ENCODE assay signal across 1 cellular context in the genomic region with DNA sequence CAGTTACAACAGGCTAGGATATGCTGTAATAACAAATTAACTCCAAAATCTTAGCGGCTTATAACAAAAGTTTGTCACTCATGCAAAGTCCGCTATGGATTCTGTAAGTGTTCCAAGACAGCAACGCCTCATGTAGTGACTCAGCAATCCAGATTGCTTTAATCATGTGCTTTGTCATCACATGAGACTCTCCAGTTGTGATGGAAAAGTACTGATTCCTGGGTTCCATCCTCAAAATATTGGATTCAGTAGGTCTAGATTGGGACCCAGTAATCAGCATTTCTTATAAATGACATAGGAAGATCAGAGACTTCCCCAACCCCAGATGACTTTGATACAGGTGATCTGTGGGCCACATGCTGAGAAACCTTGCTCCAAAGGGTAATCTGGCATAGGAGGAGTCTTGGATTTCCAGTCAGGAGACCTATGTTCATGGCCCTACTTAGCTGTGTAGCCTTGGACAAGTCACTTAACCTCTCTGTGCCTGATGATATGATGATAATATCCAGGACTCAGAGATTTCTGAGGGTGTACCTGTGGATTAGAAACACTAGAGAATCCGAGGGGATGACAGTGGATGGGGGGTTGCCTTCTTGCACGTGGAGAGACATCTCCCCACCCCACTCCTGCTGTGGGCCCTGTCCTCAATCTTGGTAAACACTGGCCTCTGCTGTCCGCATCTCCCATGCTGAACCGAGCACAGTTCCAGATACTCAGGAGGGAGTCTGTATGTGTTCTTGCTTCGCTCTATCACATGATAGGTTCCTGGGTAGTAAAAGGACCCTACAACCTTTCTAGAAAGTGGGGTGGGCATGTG.
TF ChIP-seq lines count a peak whose summit lies in the region.

No MANE protein-coding gene starts in this region.

TF ChIP-seq in K562, 482 proteins besides CTCF, POLR2A, EP300 and RAD21 (continued from another document and continues in another):
- TF ChIP-seq, protein P1, sequence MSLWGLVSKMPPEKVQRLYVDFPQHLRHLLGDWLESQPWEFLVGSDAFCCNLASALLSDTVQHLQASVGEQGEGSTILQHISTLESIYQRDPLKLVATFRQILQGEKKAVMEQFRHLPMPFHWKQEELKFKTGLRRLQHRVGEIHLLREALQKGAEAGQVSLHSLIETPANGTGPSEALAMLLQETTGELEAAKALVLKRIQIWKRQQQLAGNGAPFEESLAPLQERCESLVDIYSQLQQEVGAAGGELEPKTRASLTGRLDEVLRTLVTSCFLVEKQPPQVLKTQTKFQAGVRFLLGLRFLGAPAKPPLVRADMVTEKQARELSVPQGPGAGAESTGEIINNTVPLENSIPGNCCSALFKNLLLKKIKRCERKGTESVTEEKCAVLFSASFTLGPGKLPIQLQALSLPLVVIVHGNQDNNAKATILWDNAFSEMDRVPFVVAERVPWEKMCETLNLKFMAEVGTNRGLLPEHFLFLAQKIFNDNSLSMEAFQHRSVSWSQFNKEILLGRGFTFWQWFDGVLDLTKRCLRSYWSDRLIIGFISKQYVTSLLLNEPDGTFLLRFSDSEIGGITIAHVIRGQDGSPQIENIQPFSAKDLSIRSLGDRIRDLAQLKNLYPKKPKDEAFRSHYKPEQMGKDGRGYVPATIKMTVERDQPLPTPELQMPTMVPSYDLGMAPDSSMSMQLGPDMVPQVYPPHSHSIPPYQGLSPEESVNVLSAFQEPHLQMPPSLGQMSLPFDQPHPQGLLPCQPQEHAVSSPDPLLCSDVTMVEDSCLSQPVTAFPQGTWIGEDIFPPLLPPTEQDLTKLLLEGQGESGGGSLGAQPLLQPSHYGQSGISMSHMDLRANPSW (CRISPR knock-in tag; IDR thresholded peaks at IDR 0.05), result no peak
- TF ChIP-seq NCOA1 (IDR thresholded peaks at IDR 0.05; ENCODE audit: low read depth), result no peak
- no peak for TF ChIP-seq NFRKB (IDR thresholded peaks at IDR 0.05; ENCODE audit: low read depth)
- no peak for TF ChIP-seq LARP7 (IDR thresholded peaks at IDR 0.05)
- peak; percentile 42 for TF ChIP-seq MEIS2 (IDR thresholded peaks at IDR 0.05; ENCODE audit: partially characterized antibody)
- peak in 1 of 2 experiments; percentile 72; a peak in 2 of 4 replicates for TF ChIP-seq TRIM24 (IDR thresholded peaks at IDR 0.05)
- TF ChIP-seq PTTG1 (tag; IDR thresholded peaks at IDR 0.05; ENCODE audit: low read depth), result no peak
- no peak for TF ChIP-seq ZNF75A (CRISPR knock-in tag; IDR thresholded peaks at IDR 0.05)
- no peak for TF ChIP-seq TSC22D4 (tag; IDR thresholded peaks at IDR 0.05)
- TF ChIP-seq EWSR1 (IDR thresholded peaks at IDR 0.05; ENCODE audit: borderline replicate concordance, low read depth, partially characterized antibody), result no peak
- TF ChIP-seq, protein P2, sequence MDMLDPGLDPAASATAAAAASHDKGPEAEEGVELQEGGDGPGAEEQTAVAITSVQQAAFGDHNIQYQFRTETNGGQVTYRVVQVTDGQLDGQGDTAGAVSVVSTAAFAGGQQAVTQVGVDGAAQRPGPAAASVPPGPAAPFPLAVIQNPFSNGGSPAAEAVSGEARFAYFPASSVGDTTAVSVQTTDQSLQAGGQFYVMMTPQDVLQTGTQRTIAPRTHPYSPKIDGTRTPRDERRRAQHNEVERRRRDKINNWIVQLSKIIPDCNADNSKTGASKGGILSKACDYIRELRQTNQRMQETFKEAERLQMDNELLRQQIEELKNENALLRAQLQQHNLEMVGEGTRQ (CRISPR knock-in tag; IDR thresholded peaks at IDR 0.05), result peak; percentile 42; the same call in 1 of the 2 replicates
- TF ChIP-seq BCOR (IDR thresholded peaks at IDR 0.05), result peak; percentile 91; the same call in 1 of the 2 replicates
- TF ChIP-seq DMBX1 (CRISPR knock-in tag; IDR thresholded peaks at IDR 0.05; ENCODE audit: borderline replicate concordance), result no peak
- no peak for TF ChIP-seq BRD9 (IDR thresholded peaks at IDR 0.05; ENCODE audit: low read depth, partially characterized antibody)
- TF ChIP-seq, protein P3, sequence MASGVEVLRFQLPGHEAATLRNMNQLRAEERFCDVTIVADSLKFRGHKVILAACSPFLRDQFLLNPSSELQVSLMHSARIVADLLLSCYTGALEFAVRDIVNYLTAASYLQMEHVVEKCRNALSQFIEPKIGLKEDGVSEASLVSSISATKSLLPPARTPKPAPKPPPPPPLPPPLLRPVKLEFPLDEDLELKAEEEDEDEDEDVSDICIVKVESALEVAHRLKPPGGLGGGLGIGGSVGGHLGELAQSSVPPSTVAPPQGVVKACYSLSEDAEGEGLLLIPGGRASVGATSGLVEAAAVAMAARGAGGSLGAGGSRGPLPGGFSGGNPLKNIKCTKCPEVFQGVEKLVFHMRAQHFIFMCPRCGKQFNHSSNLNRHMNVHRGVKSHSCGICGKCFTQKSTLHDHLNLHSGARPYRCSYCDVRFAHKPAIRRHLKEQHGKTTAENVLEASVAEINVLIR (CRISPR knock-in tag; IDR thresholded peaks at IDR 0.05), result no peak
- TF ChIP-seq ZNF316 (IDR thresholded peaks at IDR 0.05), result peak; percentile 95
- TF ChIP-seq, protein P4, sequence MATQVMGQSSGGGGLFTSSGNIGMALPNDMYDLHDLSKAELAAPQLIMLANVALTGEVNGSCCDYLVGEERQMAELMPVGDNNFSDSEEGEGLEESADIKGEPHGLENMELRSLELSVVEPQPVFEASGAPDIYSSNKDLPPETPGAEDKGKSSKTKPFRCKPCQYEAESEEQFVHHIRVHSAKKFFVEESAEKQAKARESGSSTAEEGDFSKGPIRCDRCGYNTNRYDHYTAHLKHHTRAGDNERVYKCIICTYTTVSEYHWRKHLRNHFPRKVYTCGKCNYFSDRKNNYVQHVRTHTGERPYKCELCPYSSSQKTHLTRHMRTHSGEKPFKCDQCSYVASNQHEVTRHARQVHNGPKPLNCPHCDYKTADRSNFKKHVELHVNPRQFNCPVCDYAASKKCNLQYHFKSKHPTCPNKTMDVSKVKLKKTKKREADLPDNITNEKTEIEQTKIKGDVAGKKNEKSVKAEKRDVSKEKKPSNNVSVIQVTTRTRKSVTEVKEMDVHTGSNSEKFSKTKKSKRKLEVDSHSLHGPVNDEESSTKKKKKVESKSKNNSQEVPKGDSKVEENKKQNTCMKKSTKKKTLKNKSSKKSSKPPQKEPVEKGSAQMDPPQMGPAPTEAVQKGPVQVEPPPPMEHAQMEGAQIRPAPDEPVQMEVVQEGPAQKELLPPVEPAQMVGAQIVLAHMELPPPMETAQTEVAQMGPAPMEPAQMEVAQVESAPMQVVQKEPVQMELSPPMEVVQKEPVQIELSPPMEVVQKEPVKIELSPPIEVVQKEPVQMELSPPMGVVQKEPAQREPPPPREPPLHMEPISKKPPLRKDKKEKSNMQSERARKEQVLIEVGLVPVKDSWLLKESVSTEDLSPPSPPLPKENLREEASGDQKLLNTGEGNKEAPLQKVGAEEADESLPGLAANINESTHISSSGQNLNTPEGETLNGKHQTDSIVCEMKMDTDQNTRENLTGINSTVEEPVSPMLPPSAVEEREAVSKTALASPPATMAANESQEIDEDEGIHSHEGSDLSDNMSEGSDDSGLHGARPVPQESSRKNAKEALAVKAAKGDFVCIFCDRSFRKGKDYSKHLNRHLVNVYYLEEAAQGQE (CRISPR knock-in tag; IDR thresholded peaks at IDR 0.05; ENCODE audit: low read depth), result no peak
- no peak for TF ChIP-seq OTX1 (CRISPR knock-in tag; IDR thresholded peaks at IDR 0.05)
- TF ChIP-seq NR2F6 (CRISPR knock-in tag; IDR thresholded peaks at IDR 0.05), result no peak
- no peak for TF ChIP-seq ZNF584 (CRISPR knock-in tag; IDR thresholded peaks at IDR 0.05; ENCODE audit: low read depth)
- no peak for TF ChIP-seq KDM2B (CRISPR knock-in tag; IDR thresholded peaks at IDR 0.05)
- no peak for TF ChIP-seq POLR2AphosphoS5 (IDR thresholded peaks at IDR 0.05; ENCODE audit: control insufficient read depth, insufficient read depth, low read depth, low read length)
- TF ChIP-seq, protein P5, sequence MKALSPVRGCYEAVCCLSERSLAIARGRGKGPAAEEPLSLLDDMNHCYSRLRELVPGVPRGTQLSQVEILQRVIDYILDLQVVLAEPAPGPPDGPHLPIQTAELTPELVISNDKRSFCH (CRISPR knock-in tag; IDR thresholded peaks at IDR 0.05), result no peak
- TF ChIP-seq, protein P5 (tag; IDR thresholded peaks at IDR 0.05), result no peak
- TF ChIP-seq HNRNPUL1 (IDR thresholded peaks at IDR 0.05; ENCODE audit: low read length), result no peak
- TF ChIP-seq L3MBTL2 (IDR thresholded peaks at IDR 0.05), result peak; percentile 75
- TF ChIP-seq, protein P6, sequence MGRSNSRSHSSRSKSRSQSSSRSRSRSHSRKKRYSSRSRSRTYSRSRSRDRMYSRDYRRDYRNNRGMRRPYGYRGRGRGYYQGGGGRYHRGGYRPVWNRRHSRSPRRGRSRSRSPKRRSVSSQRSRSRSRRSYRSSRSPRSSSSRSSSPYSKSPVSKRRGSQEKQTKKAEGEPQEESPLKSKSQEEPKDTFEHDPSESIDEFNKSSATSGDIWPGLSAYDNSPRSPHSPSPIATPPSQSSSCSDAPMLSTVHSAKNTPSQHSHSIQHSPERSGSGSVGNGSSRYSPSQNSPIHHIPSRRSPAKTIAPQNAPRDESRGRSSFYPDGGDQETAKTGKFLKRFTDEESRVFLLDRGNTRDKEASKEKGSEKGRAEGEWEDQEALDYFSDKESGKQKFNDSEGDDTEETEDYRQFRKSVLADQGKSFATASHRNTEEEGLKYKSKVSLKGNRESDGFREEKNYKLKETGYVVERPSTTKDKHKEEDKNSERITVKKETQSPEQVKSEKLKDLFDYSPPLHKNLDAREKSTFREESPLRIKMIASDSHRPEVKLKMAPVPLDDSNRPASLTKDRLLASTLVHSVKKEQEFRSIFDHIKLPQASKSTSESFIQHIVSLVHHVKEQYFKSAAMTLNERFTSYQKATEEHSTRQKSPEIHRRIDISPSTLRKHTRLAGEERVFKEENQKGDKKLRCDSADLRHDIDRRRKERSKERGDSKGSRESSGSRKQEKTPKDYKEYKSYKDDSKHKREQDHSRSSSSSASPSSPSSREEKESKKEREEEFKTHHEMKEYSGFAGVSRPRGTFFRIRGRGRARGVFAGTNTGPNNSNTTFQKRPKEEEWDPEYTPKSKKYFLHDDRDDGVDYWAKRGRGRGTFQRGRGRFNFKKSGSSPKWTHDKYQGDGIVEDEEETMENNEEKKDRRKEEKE (IDR thresholded peaks at IDR 0.05; ENCODE audit: borderline replicate concordance in 1 of 2, control insufficient read depth in 1 of 2, low read depth in 2 of 2, low read length in 1 of 2), result no peak
- TF ChIP-seq, protein P7, sequence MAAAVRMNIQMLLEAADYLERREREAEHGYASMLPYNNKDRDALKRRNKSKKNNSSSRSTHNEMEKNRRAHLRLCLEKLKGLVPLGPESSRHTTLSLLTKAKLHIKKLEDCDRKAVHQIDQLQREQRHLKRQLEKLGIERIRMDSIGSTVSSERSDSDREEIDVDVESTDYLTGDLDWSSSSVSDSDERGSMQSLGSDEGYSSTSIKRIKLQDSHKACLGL (CRISPR knock-in tag; IDR thresholded peaks at IDR 0.05; ENCODE audit: borderline replicate concordance, poor library complexity, severe bottlenecking), result no peak
- 0 out of 2 replicates have a peak, but pooled peaks have one; percentile 41 for TF ChIP-seq SMARCA4 (IDR thresholded peaks at IDR 0.05)
- TF ChIP-seq TOE1 (IDR thresholded peaks at IDR 0.05; ENCODE audit: borderline replicate concordance), result no peak
- TF ChIP-seq TOE1 (CRISPR knock-in tag; IDR thresholded peaks at IDR 0.05; ENCODE audit: borderline replicate concordance, low read depth), result no peak
- peak; percentile 79 for TF ChIP-seq ADNP (tag; IDR thresholded peaks at IDR 0.05)
- TF ChIP-seq XRCC4 (IDR thresholded peaks at IDR 0.05; ENCODE audit: extremely low read depth, insufficient read depth, insufficient read length), result no peak
- TF ChIP-seq RUNX1 (IDR thresholded peaks at IDR 0.05; ENCODE audit: low read depth), result no peak
- no peak for TF ChIP-seq ZFPM2 (CRISPR knock-in tag; IDR thresholded peaks at IDR 0.05)
- TF ChIP-seq ZNF507 (tag; conservative IDR thresholded peaks at IDR 0.05), result no peak
- no peak for TF ChIP-seq ETS2 (tag; IDR thresholded peaks at IDR 0.05; ENCODE audit: borderline replicate concordance, poor library complexity, severe bottlenecking)
- TF ChIP-seq TAF15 (IDR thresholded peaks at IDR 0.05; ENCODE audit: low read depth, low read length), result no peak
- peak; percentile 39; the same call in 1 of the 2 replicates for TF ChIP-seq MYC (IDR thresholded peaks at IDR 0.05; ENCODE audit: low read depth, low read length)
- TF ChIP-seq MYC (CRISPR knock-in tag; IDR thresholded peaks at IDR 0.05; ENCODE audit: borderline replicate concordance, low read depth), result no peak
- TF ChIP-seq, protein P8, sequence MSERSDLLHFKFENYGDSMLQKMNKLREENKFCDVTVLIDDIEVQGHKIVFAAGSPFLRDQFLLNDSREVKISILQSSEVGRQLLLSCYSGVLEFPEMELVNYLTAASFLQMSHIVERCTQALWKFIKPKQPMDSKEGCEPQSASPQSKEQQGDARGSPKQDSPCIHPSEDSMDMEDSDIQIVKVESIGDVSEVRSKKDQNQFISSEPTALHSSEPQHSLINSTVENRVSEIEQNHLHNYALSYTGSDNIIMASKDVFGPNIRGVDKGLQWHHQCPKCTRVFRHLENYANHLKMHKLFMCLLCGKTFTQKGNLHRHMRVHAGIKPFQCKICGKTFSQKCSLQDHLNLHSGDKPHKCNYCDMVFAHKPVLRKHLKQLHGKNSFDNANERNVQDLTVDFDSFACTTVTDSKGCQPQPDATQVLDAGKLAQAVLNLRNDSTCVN (CRISPR knock-in tag; IDR thresholded peaks at IDR 0.05), result no peak
- TF ChIP-seq TAF7 (tag; IDR thresholded peaks at IDR 0.05), result no peak
- TF ChIP-seq GABPA (tag; conservative IDR thresholded peaks at IDR 0.05; ENCODE audit: low read depth), result no peak
- no peak for TF ChIP-seq POLR2H (tag; IDR thresholded peaks at IDR 0.05; ENCODE audit: low read depth)
- TF ChIP-seq ZNF174 (CRISPR knock-in tag; IDR thresholded peaks at IDR 0.05), result no peak
- TF ChIP-seq, protein P9, sequence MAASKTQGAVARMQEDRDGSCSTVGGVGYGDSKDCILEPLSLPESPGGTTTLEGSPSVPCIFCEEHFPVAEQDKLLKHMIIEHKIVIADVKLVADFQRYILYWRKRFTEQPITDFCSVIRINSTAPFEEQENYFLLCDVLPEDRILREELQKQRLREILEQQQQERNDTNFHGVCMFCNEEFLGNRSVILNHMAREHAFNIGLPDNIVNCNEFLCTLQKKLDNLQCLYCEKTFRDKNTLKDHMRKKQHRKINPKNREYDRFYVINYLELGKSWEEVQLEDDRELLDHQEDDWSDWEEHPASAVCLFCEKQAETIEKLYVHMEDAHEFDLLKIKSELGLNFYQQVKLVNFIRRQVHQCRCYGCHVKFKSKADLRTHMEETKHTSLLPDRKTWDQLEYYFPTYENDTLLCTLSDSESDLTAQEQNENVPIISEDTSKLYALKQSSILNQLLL (CRISPR knock-in tag; IDR thresholded peaks at IDR 0.05; ENCODE audit: borderline replicate concordance), result no peak
- TF ChIP-seq, protein P10, sequence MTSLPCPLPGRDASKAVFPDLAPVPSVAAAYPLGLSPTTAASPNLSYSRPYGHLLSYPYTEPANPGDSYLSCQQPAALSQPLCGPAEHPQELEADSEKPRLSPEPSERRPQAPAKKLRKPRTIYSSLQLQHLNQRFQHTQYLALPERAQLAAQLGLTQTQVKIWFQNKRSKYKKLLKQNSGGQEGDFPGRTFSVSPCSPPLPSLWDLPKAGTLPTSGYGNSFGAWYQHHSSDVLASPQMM (CRISPR knock-in tag; IDR thresholded peaks at IDR 0.05), result no peak
- no peak for TF ChIP-seq SMARCE1 (IDR thresholded peaks at IDR 0.05)
- TF ChIP-seq POLR2G (IDR thresholded peaks at IDR 0.05; ENCODE audit: low read depth, low read length), result no peak
